Comparison of ENCODE assay signal across 8 cellular contexts in genomic region chr10:96642973-96643372, GRCh38. TPM values are rescaled to one million over a fixed set of nuclear protein-coding genes. Genes with fewer than 3 reads are reported as not detected.
A peak's percentile ranks its signal among the peaks of the same experiment; 100 is the strongest.
DNase-seq lines count a peak whose midpoint lies in the region; ATAC-seq and TF ChIP-seq lines count a peak whose summit lies in the region.

No MANE protein-coding gene starts in this region.

- peak; percentile 7; the same call in 1 of the 2 replicates for TF ChIP-seq CTCF in AG09319 (IDR thresholded peaks at IDR 0.05; ENCODE audit: low read depth, low read length)
- TF ChIP-seq CTCF in GM20000 (IDR thresholded peaks at IDR 0.05; ENCODE audit: extremely low read depth, missing control alignments), result peak; percentile 64
- TF ChIP-seq CTCF in fibroblast of pulmonary artery (IDR thresholded peaks at IDR 0.05; ENCODE audit: low read length, missing control alignments), result peak; percentile 40

- ATAC-seq in HG03520 (IDR thresholded peaks at IDR 0.05; ENCODE audit: unreplicated experiment) (no peak), HG02642 (IDR thresholded peaks at IDR 0.05; ENCODE audit: poor library complexity, unreplicated experiment) (no peak)

- no peak overlapping the region for H3K4me3 ChIP-seq in fibroblast of pulmonary artery (replicated peaks; ENCODE audit: low read depth, low read length)

- DNase-seq in AG09319 (ENCODE audit: extremely low read depth, low read depth) (no peak), GM20000 (ENCODE audit: low spot score) (peak; percentile 60), NCI-H748 treated with DMSO at 0.1 percent for 48 hours (lab: John Stamatoyannopoulos, UW) (peak; percentile 65), fibroblast of pulmonary artery (ENCODE audit: low read depth) (peak; percentile 13), occipital lobe (lab: John Stamatoyannopoulos, UW) (peak; percentile 18)
- DNase-seq in activated CD8-positive, alpha-beta memory T cell treated with anti-CD3 and anti-CD28 coated beads for 48 hours (ENCODE audit: low read depth in 2 of 3, low spot score in 2 of 3), result peak; percentile 39 to 46 (median 43)

RNA-seq across cellular contexts. Expression of gene TM9SF3, which starts 56.2 kb away (rescaled TPM):
- 129 TPM for total RNA-seq in occipital lobe

Comparison
In these comparisons a context has a peak if more than half of its experiments do, and no peak if none do; other contexts are left out.
1. CTCF ChIP-seq: peak in every context shown above with its lines; median percentile 64 in GM20000; 40 in fibroblast of pulmonary artery; 7 in AG09319.